27 cellular contexts compared by ENCODE assay signal in genomic region chr2:72031346-72032115, GRCh38.
DNase-seq lines count a peak whose midpoint lies in the region; ATAC-seq and TF ChIP-seq lines count a peak whose summit lies in the region.
"Had no signal": no experiment of that assay in that cellular context is flagged by ENCODE, and none has a peak within 500 bp of the region (broad histone marks: within the 10 kb centered on the region; RNA-seq: fewer than 3 reads in every experiment).

No MANE protein-coding gene starts in this region.

- no peaks in the 10 kb centered on the region for H3K79me1 ChIP-seq in neuronal stem cell (ENCODE audit: low read depth, low read length)

- H3K18ac ChIP-seq in neuronal stem cell (ENCODE audit: low read length) = peak overlapping the region; percentile 56

- H3K14ac ChIP-seq in neuronal stem cell (ENCODE audit: low read length) = no peak overlapping the region

- H3K23ac ChIP-seq in neuronal stem cell (ENCODE audit: low read depth, low read length, poor library complexity) = no peak overlapping the region

- POLR2A ChIA-PET in SK-N-SH (lab: Yijun Ruan, JAX) = no interaction called here

- TF ChIP-seq CTCF in SK-N-SH (IDR thresholded peaks at IDR 0.05) (no peak), coronary artery (IDR thresholded peaks at IDR 0.05) (no peak)

- DNase-seq in SK-N-SH (peak; percentile 8), coronary artery (ENCODE audit: low spot score) (peak; percentile 52), neuronal stem cell (ENCODE audit: low spot score) (no peak), ureter (ENCODE audit: low spot score) (peak; percentile 26), pons (ENCODE audit: low spot score) (no peak), caudate nucleus (lab: John Stamatoyannopoulos, UW) (no peak), GOT3 (lab: John Stamatoyannopoulos, UW) (no peak)
- DNase-seq: activated CD4-positive, alpha-beta memory T cell treated with anti-CD3 and anti-CD28 coated beads for 36 hours; activated naive CD8-positive, alpha-beta T cell treated with anti-CD3 and anti-CD28 coated beads for 36 hours; dermis blood vessel endothelial cell; hypothalamus; left ventricle myocardium superior; midbrain; naive thymus-derived CD4-positive, alpha-beta T cell; NCI-H1092 treated with DMSO at 0.1 percent for 48 hours; NCI-H2029; NCI-H345; nucleus accumbens; stimulated activated CD4-positive, alpha-beta T cell treated with anti-CD3 and anti-CD28 coated beads, Interleukin-1b, Interleukin-23, amount 100 ng/mL, for 48 hours had no signal

- H3K4ac ChIP-seq in neuronal stem cell (ENCODE audit: low read length) = no peak overlapping the region

- no peaks in the 10 kb centered on the region for H3K9me3 ChIP-seq in SK-N-SH
- H3K9me3 ChIP-seq in neuronal stem cell (replicated peaks in 1 of 2; ENCODE audit: control insufficient read depth in 2 of 2, insufficient read depth in 1 of 2, low read depth in 1 of 2, low read length in 2 of 2) = no peaks in the 10 kb centered on the region
- H3K9me3 ChIP-seq: gastroesophageal sphincter, Peyer's patch, SJSA1 had no signal

- H3K27me3 ChIP-seq in SK-N-SH (ENCODE audit: insufficient read depth) = peaks cover 9% of the 10 kb centered on the region; the same call in 1 of the 2 replicates
- no peaks in the 10 kb centered on the region for H3K27me3 ChIP-seq in neuronal stem cell (ENCODE audit: control insufficient read depth in 3 of 3, insufficient read depth in 3 of 3, low read depth in 1 of 3, low read length in 3 of 3)
- H3K27me3 ChIP-seq: cardiac muscle cell, Peyer's patch, SJSA1 had no signal

- H2AK5ac ChIP-seq in neuronal stem cell (ENCODE audit: low read depth, low read length) = no peak overlapping the region

- H4K8ac ChIP-seq in neuronal stem cell (ENCODE audit: low read depth, low read length) = no peak overlapping the region

- no peak overlapping the region for H2BK120ac ChIP-seq in neuronal stem cell (ENCODE audit: low read depth, low read length)

- no peak overlapping the region for H2AFZ ChIP-seq in SK-N-SH (ENCODE audit: low read depth)
- no peak overlapping the region for H2AFZ ChIP-seq in neuronal stem cell (ENCODE audit: low read length)

- H2BK5ac ChIP-seq in neuronal stem cell (ENCODE audit: low read length) = no peak overlapping the region

- no peak for TF ChIP-seq RAD21 in SK-N-SH (IDR thresholded peaks at IDR 0.05; ENCODE audit: low read length)

- H3K36me3 ChIP-seq in SK-N-SH (replicated peaks in 1 of 2; ENCODE audit: control insufficient read depth in 1 of 2, insufficient read depth in 2 of 2, low read length in 1 of 2) (no peaks in the 10 kb centered on the region), neuronal stem cell (replicated peaks in 1 of 2; ENCODE audit: control insufficient read depth in 2 of 2, insufficient read depth in 2 of 2, low read length in 2 of 2) (no peaks in the 10 kb centered on the region)
- H3K36me3 ChIP-seq: cardiac muscle cell, gastroesophageal sphincter, Peyer's patch, SJSA1 had no signal

- H4K20me1 ChIP-seq in SK-N-SH (ENCODE audit: insufficient read depth) = no peaks in the 10 kb centered on the region

- H3K9ac ChIP-seq in SK-N-SH = no peak overlapping the region
- no peak overlapping the region for H3K9ac ChIP-seq in neuronal stem cell (ENCODE audit: low read depth, low read length, poor library complexity)

- H3K9me2 ChIP-seq in SK-N-SH = no peaks in the 10 kb centered on the region

- ATAC-seq in SK-N-SH treated with all-trans-retinoic acid at 6 μM for 48 hours = no peak
- ATAC-seq: gastroesophageal sphincter; K562; left ventricle myocardium superior; naive thymus-derived CD4-positive, alpha-beta T cell had no signal

- H3K4me2 ChIP-seq in SK-N-SH = no peak overlapping the region
- no peak overlapping the region for H3K4me2 ChIP-seq in neuronal stem cell (ENCODE audit: insufficient read depth, low read length, poor library complexity, severe bottlenecking)
- H3K4me2 ChIP-seq: smooth muscle cell had no signal

- no peaks in the 10 kb centered on the region for H3K79me2 ChIP-seq in SK-N-SH (ENCODE audit: insufficient read depth)

- H3K4me1 ChIP-seq in SK-N-SH (ENCODE audit: control insufficient read depth in 1 of 2, insufficient read depth in 2 of 2, low read depth in 1 of 2, low read length in 1 of 2) = no peaks in the 10 kb centered on the region
- H3K4me1 ChIP-seq in neuronal stem cell (ENCODE audit: control insufficient read depth in 2 of 2, insufficient read depth in 1 of 2, low read depth in 1 of 2, low read length in 2 of 2) = peaks cover 0 to 8% of the 10 kb centered on the region in 2 donors
- H3K4me1 ChIP-seq: gastroesophageal sphincter, Peyer's patch, SJSA1 had no signal

- H2BK15ac ChIP-seq in neuronal stem cell (ENCODE audit: low read length) = no peak overlapping the region

- H4K91ac ChIP-seq in neuronal stem cell (ENCODE audit: low read depth, low read length, poor library complexity) = no peak overlapping the region

- no peak overlapping the region for H2BK12ac ChIP-seq in neuronal stem cell (ENCODE audit: low read length)

- no peak overlapping the region for H3K4me3 ChIP-seq in SK-N-SH (ENCODE audit: low read depth in 2 of 2, low read length in 1 of 2)
- H3K4me3 ChIP-seq in coronary artery = no peak overlapping the region
- H3K4me3 ChIP-seq in neuronal stem cell (ENCODE audit: low read length in 2 of 2) = no peak overlapping the region
- H3K4me3 ChIP-seq: cardiac muscle cell, gastroesophageal sphincter, K562, Peyer's patch, SJSA1, smooth muscle cell had no signal

- no peaks in the 10 kb centered on the region for H3F3A ChIP-seq in SK-N-SH (replicated peaks; ENCODE audit: insufficient read depth)

- 55% methylated on average over 15 of the region's 16 CpGs for WGBS in SK-N-SH (ENCODE audit: low lambda C conversion rate)
- no CpG with 5 or more reads among the region's 16 CpGs for WGBS in neuronal stem cell (ENCODE audit: extremely low coverage in 2 of 2, insufficient read length in 2 of 2, insufficient replicate concordance in 1 of 2), 2 donors

- TF ChIP-seq EP300 in SK-N-SH (IDR thresholded peaks at IDR 0.05; ENCODE audit: borderline replicate concordance in 1 of 2, low read depth in 1 of 2, low read length in 1 of 2) = no peak

- CTCF ChIA-PET in SK-N-SH (lab: Yijun Ruan, JAX) = no interaction called here

- H3K27ac ChIP-seq in SK-N-SH (ENCODE audit: low read depth in 2 of 2, low read length in 1 of 2) = no peak overlapping the region
- no peak overlapping the region for H3K27ac ChIP-seq in coronary artery
- no peak overlapping the region for H3K27ac ChIP-seq in neuronal stem cell (replicated peaks; ENCODE audit: low read length)
- H3K27ac ChIP-seq in caudate nucleus (ENCODE audit: low read depth, low read length) = no peak overlapping the region
- H3K27ac ChIP-seq: 22Rv1, cardiac muscle cell, gastroesophageal sphincter, Peyer's patch, SJSA1 had no signal

TF ChIP-seq in SK-N-SH, 30 proteins besides CTCF, POLR2A, EP300 and RAD21 (continues in another document):
- TF ChIP-seq GABPA (IDR thresholded peaks at IDR 0.05; ENCODE audit: low read depth) = no peak
- no peak for TF ChIP-seq SIN3A (IDR thresholded peaks at IDR 0.05; ENCODE audit: borderline replicate concordance, low read depth, low read length)
- TF ChIP-seq NFIC (IDR thresholded peaks at IDR 0.05; ENCODE audit: borderline replicate concordance) = no peak
- TF ChIP-seq NRF1 (IDR thresholded peaks at IDR 0.05; ENCODE audit: low read depth, low read length) = no peak
- TF ChIP-seq RCOR1 (IDR thresholded peaks at IDR 0.05; ENCODE audit: low read length) = no peak
- no peak for TF ChIP-seq ZBTB33 (IDR thresholded peaks at IDR 0.05; ENCODE audit: borderline replicate concordance, low read depth)
- TF ChIP-seq TAF1 (IDR thresholded peaks at IDR 0.05; ENCODE audit: borderline replicate concordance, low read depth, low read length) = no peak
- TF ChIP-seq FOXM1 (IDR thresholded peaks at IDR 0.05; ENCODE audit: low read depth) = no peak

TF ChIP-seq in SK-N-SH treated with all-trans-retinoic acid at 6 μM for 48 hours, 23 proteins besides CTCF, POLR2A, EP300 and RAD21 (continues in another document):
- no peak for TF ChIP-seq OSR1 (CRISPR knock-in tag; IDR thresholded peaks at IDR 0.05)
- TF ChIP-seq PATZ1 (CRISPR knock-in tag; IDR thresholded peaks at IDR 0.05; ENCODE audit: borderline replicate concordance) = no peak
- TF ChIP-seq POU6F1 (CRISPR knock-in tag; IDR thresholded peaks at IDR 0.05; ENCODE audit: borderline replicate concordance, low read depth) = no peak
- no peak for TF ChIP-seq ZNF70 (CRISPR knock-in tag; IDR thresholded peaks at IDR 0.05)
- no peak for TF ChIP-seq ZFP30 (CRISPR knock-in tag; IDR thresholded peaks at IDR 0.05)
- TF ChIP-seq ISL1 (CRISPR knock-in tag; IDR thresholded peaks at IDR 0.05) = no peak
- no peak for TF ChIP-seq ZC3H10 (CRISPR knock-in tag; IDR thresholded peaks at IDR 0.05)
- no peak for TF ChIP-seq ZNF8 (CRISPR knock-in tag; IDR thresholded peaks at IDR 0.05)
- TF ChIP-seq PPARA (CRISPR knock-in tag; IDR thresholded peaks at IDR 0.05; ENCODE audit: borderline replicate concordance) = no peak
- no peak for TF ChIP-seq TOX (CRISPR knock-in tag; IDR thresholded peaks at IDR 0.05; ENCODE audit: borderline replicate concordance)

Comparison
In these comparisons a context has a peak if more than half of its experiments do, and no peak if none do; other contexts are left out.
1. DNase-seq: peak in SK-N-SH (single experiment), coronary artery (single experiment) and ureter (single experiment); none in neuronal stem cell (single experiment), pons (single experiment), caudate nucleus (0 of 61) and GOT3 (single experiment).